Comparison of ENCODE assay signal across 9 cellular contexts in genomic region chr18:59402432-59403090, GRCh38. TPM values are rescaled to one million over a fixed set of nuclear protein-coding genes. Genes with fewer than 3 reads are reported as not detected.
A peak's percentile ranks its signal among the peaks of the same experiment; 100 is the strongest.
DNase-seq lines count a peak whose midpoint lies in the region; ATAC-seq, FAIRE-seq and TF ChIP-seq lines count a peak whose summit lies in the region.
"Had no signal": no experiment of that assay in that cellular context is flagged by ENCODE, and none has a peak within 500 bp of the region (broad histone marks: within the 10 kb centered on the region; RNA-seq: fewer than 3 reads in every experiment).

No MANE protein-coding gene starts in this region.

- TF ChIP-seq CTCF in psoas muscle (IDR thresholded peaks at IDR 0.05): peak; percentile 98

- H3K27me3 ChIP-seq in psoas muscle (ENCODE audit: insufficient read depth in 3 of 3, low read length in 2 of 3): no peaks in the 10 kb centered on the region

- no peaks in the 10 kb centered on the region for H3K9me3 ChIP-seq in psoas muscle

- TF ChIP-seq POLR2A in GM12891 (IDR thresholded peaks at IDR 0.05; ENCODE audit: low read depth, low read length): no peak

- intact Hi-C loops in activated naive CD4-positive, alpha-beta T cell treated with anti-CD3 and anti-CD28 coated beads for 36 hours (cut with micrococcal nuclease): loop anchor here (2.0 to 5.0 kb wide), 5 partner anchors 45 to 318 kb away; partner anchors contain the start of gene LMAN1
- intact Hi-C loops in psoas muscle (cut with DNase I): loop anchor here (2.0 to 5.0 kb wide), 3 partner anchors 94 to 155 kb away; no protein-coding TSS in a partner anchor

- H3K27ac ChIP-seq in psoas muscle: no peak overlapping the region

- no peak overlapping the region for H3K4me3 Mint-ChIP-seq in activated naive CD4-positive, alpha-beta T cell treated with anti-CD3 and anti-CD28 coated beads for 36 hours
- H3K4me3 Mint-ChIP-seq: stimulated activated naive CD8-positive, alpha-beta T cell treated with anti-CD3 and anti-CD28 coated beads, Interleukin-15, Interleukin-2, amounts not matched to agents 100 ng/mL and 50 ng/mL, for 24 hours had no signal

- H3K36me3 ChIP-seq in psoas muscle (ENCODE audit: insufficient read depth in 1 of 2, low read depth in 1 of 2): no peaks in the 10 kb centered on the region

- CTCF ChIA-PET in activated naive CD4-positive, alpha-beta T cell treated with anti-CD3 and anti-CD28 coated beads for 36 hours (lab: Charles Lee): interaction anchor here (0.6 to 2.9 kb wide), 38 partner anchors 11 to 318 kb away, joined by 3 to 162 read pairs (median 5); partner anchors contain the start of genes CPLX4, LMAN1 and RAX

- H3K9me3 Mint-ChIP-seq in activated naive CD4-positive, alpha-beta T cell treated with anti-CD3 and anti-CD28 coated beads for 36 hours: no peaks in the 10 kb centered on the region
- H3K9me3 Mint-ChIP-seq: stimulated activated naive CD8-positive, alpha-beta T cell treated with anti-CD3 and anti-CD28 coated beads, Interleukin-15, Interleukin-2, amounts not matched to agents 100 ng/mL and 50 ng/mL, for 24 hours had no signal

- DNase-seq in GM12891 (ENCODE audit: insufficient read length, low spot score) (peak; percentile 60), NCI-H1092 (lab: John Stamatoyannopoulos, UW) (peak; percentile 98), SK-N-DZ (ENCODE audit: low spot score) (peak; percentile 94), glomerular visceral epithelial cell (ENCODE audit: extremely low spot score) (peak; percentile 86), psoas muscle (peak; percentile 62 to 83), NCI-H226 (no peak)
- DNase-seq in activated naive CD4-positive, alpha-beta T cell treated with anti-CD3 and anti-CD28 coated beads for 36 hours: peak; percentile 85

- no peak overlapping the region for H3K27ac Mint-ChIP-seq in activated naive CD4-positive, alpha-beta T cell treated with anti-CD3 and anti-CD28 coated beads for 36 hours
- H3K27ac Mint-ChIP-seq: stimulated activated naive CD8-positive, alpha-beta T cell treated with anti-CD3 and anti-CD28 coated beads, Interleukin-15, Interleukin-2, amounts not matched to agents 100 ng/mL and 50 ng/mL, for 24 hours had no signal

- FAIRE-seq in GM12891 (lab: Jason Lieb, UNC): peak; percentile 85

- no peaks in the 10 kb centered on the region for H3K36me3 Mint-ChIP-seq in activated naive CD4-positive, alpha-beta T cell treated with anti-CD3 and anti-CD28 coated beads for 36 hours (ENCODE audit: low read depth)

- no peaks in the 10 kb centered on the region for H3K27me3 Mint-ChIP-seq in activated naive CD4-positive, alpha-beta T cell treated with anti-CD3 and anti-CD28 coated beads for 36 hours (ENCODE audit: low read depth)

- H3K4me1 ChIP-seq in psoas muscle: peaks cover 3% of the 10 kb centered on the region

- peaks cover 5% of the 10 kb centered on the region for H3K4me1 Mint-ChIP-seq in activated naive CD4-positive, alpha-beta T cell treated with anti-CD3 and anti-CD28 coated beads for 36 hours (ENCODE audit: low read depth)

- H3K4me3 ChIP-seq in psoas muscle: no peak overlapping the region

- ATAC-seq in HG02623 (IDR thresholded peaks at IDR 0.05; ENCODE audit: unreplicated experiment) (peak; percentile 90), psoas muscle (peak; percentile 98 to 100 (median 100))

- 15 to 16% (median 16%) methylated on average over 13 of the region's 13 CpGs for WGBS in psoas muscle, 3 donors

TF ChIP-seq in GM12891, 5 proteins besides CTCF, POLR2A, EP300 and RAD21:
- TF ChIP-seq POU2F2 (IDR thresholded peaks at IDR 0.05; ENCODE audit: low read depth, low read length) (peak; percentile 30; the same call in 1 of the 2 replicates), TAF1 (IDR thresholded peaks at IDR 0.05; ENCODE audit: low read depth, low read length) (no peak), SPI1 (IDR thresholded peaks at IDR 0.05; ENCODE audit: low read depth, low read length) (0 out of 2 replicates have a peak, but pooled peaks have one; percentile 5), PAX5 (IDR thresholded peaks at IDR 0.05; ENCODE audit: insufficient read depth, low read length, severe bottlenecking) (no peak), POLR2AphosphoS5 (IDR thresholded peaks at IDR 0.05; ENCODE audit: low read depth, low read length) (no peak)

RNA-seq across cellular contexts. Expression of gene LMAN1, which starts 43.5 kb away (rescaled TPM):
- polyA plus RNA-seq in GM12891 (2012; ENCODE audit: low read depth, missing spikeins): 33.8 TPM
- 40.2 and 44.8 TPM in 2 replicates for polyA plus RNA-seq in SK-N-DZ (2014; cell fraction: cytosol; rRNA removed)
- 41.9 and 75.3 TPM in 2 replicates for polyA plus RNA-seq in SK-N-DZ (2014; cell fraction: nucleus; rRNA removed)
- total RNA-seq in activated naive CD4-positive, alpha-beta T cell treated with anti-CD3 and anti-CD28 coated beads for 36 hours: 100 to 1,000 TPM; 146 to 151 TPM
- 10 to 100 TPM; 31.3 to 64.0 (median 41.9) TPM for total RNA-seq in psoas muscle
- 10 to 100 TPM; 15.7 to 34.5 (median 17.4) TPM for polyA plus RNA-seq in psoas muscle
